8 cellular contexts compared by ENCODE assay signal in genomic region chr7:10973942-10974716, GRCh38. TPM values are rescaled to one million over a fixed set of nuclear protein-coding genes. Genes with fewer than 3 reads are reported as not detected.
DNase-seq lines count a peak whose midpoint lies in the region; ATAC-seq and TF ChIP-seq lines count a peak whose summit lies in the region.

No MANE protein-coding gene starts in this region.

- peaks cover 4% of the 10 kb centered on the region for H3K27me3 Mint-ChIP-seq in activated T-cell treated with anti-CD3 and anti-CD28 coated beads, Interleukin-2, amount 50 U/mL, for 24 hours
- H3K27me3 Mint-ChIP-seq in nephron (ENCODE audit: low read depth): no peaks in the 10 kb centered on the region

- H3K9me3 Mint-ChIP-seq in activated T-cell treated with anti-CD3 and anti-CD28 coated beads, Interleukin-2, amount 50 U/mL, for 24 hours: peaks cover 2% of the 10 kb centered on the region
- H3K9me3 Mint-ChIP-seq in nephron: no peaks in the 10 kb centered on the region

- peaks cover 48% of the 10 kb centered on the region for H3K36me3 Mint-ChIP-seq in activated T-cell treated with anti-CD3 and anti-CD28 coated beads, Interleukin-2, amount 50 U/mL, for 24 hours (ENCODE audit: low read depth)
- H3K36me3 Mint-ChIP-seq in nephron (ENCODE audit: low read depth): peaks cover 27% of the 10 kb centered on the region

- peaks cover 49% of the 10 kb centered on the region for H3K4me1 Mint-ChIP-seq in activated T-cell treated with anti-CD3 and anti-CD28 coated beads, Interleukin-2, amount 50 U/mL, for 24 hours (ENCODE audit: low read depth)
- H3K4me1 Mint-ChIP-seq in nephron: peaks cover 28% of the 10 kb centered on the region

- CTCF ChIA-PET in AG04449 (lab: Yijun Ruan, JAX): interaction anchor here (1.2 to 2.0 kb wide), 2 partner anchors 13 to 238 kb away, joined by 4 read pairs; no protein-coding TSS in a partner anchor

- peaks cover 0 to 4% of the 10 kb centered on the region in 2 donors for H3K4me1 ChIP-seq in uterus

- H3K27ac ChIP-seq in uterus: peak overlapping the region; percentile 79 to 83

- H3K4me3 ChIP-seq in AG04449 (ENCODE audit: low read depth, low read length) (peak overlapping the region; percentile 78), fibroblast of the aortic adventitia (ENCODE audit: low read depth, low read length) (peak overlapping the region; percentile 84), uterus (peak overlapping the region; percentile 78 to 86)

- H3K36me3 ChIP-seq in uterus: no peaks in the 10 kb centered on the region

- peak overlapping the region; percentile 97 for H3K27ac Mint-ChIP-seq in activated T-cell treated with anti-CD3 and anti-CD28 coated beads, Interleukin-2, amount 50 U/mL, for 24 hours
- peak overlapping the region; percentile 98 to 100 (median 100) for H3K27ac Mint-ChIP-seq in nephron

- H3K4me3 Mint-ChIP-seq in activated T-cell treated with anti-CD3 and anti-CD28 coated beads, Interleukin-2, amount 50 U/mL, for 24 hours: peak overlapping the region; percentile 93
- peak overlapping the region; percentile 85 to 97 (median 95) for H3K4me3 Mint-ChIP-seq in nephron

- no peak for DNase-seq in AG04449 (ENCODE audit: low read depth, low spot score)
- DNase-seq in GM13977 (ENCODE audit: low spot score): peak; percentile 27
- peak; percentile 20 for DNase-seq in NCI-H146 treated with DMSO at 0.1 percent for 48 hours (lab: John Stamatoyannopoulos, UW; ENCODE audit: unreplicated experiment)
- DNase-seq in activated T-cell treated with anti-CD3 and anti-CD28 coated beads, Interleukin-2, amount 50 U/mL, for 24 hours: peak; percentile 51
- DNase-seq in fibroblast of the aortic adventitia (ENCODE audit: low read depth): peak; percentile 35
- DNase-seq in uterus: peak in 1 of 2 donors; percentile 38

- H3K9me3 ChIP-seq in uterus: no peaks in the 10 kb centered on the region

- TF ChIP-seq POLR2A in uterus (IDR thresholded peaks at IDR 0.05): no peak

- in situ Hi-C loops in GM13977 (cut with MboI; ENCODE audit: low pct_unique_long_range_greater_than_20kb, low sequenced_read_pairs, unreplicated experiment): no loop called here

- intact Hi-C loops in uterus (cut with DNase I; ENCODE audit: low total_unique reads): no loop called here

- ATAC-seq in HG02840 (IDR thresholded peaks at IDR 0.05; ENCODE audit: low FRiP score, unreplicated experiment): peak; percentile 26

- no peaks in the 10 kb centered on the region for H3K27me3 ChIP-seq in uterus

- POLR2A ChIA-PET in AG04449 (lab: Yijun Ruan, JAX): interaction anchor here (1.0 to 1.5 kb wide), 2 partner anchors 34 to 36 kb away, joined by 3 to 6 read pairs; a partner anchor contains a TSS

- TF ChIP-seq CTCF in AG04449 (IDR thresholded peaks at IDR 0.05; ENCODE audit: insufficient read depth, low read length, missing control alignments): no peak
- no peak for TF ChIP-seq CTCF in GM13977 (IDR thresholded peaks at IDR 0.05; ENCODE audit: extremely low read depth, insufficient read depth, missing control alignments)
- no peak for TF ChIP-seq CTCF in fibroblast of the aortic adventitia (IDR thresholded peaks at IDR 0.05; ENCODE audit: insufficient read depth, low read length)
- no peak for TF ChIP-seq CTCF in nephron (IDR thresholded peaks at IDR 0.05; ENCODE audit: unreplicated experiment in 3 of 3)
- TF ChIP-seq CTCF in uterus (IDR thresholded peaks at IDR 0.05): no peak

RNA-seq across cellular contexts. Expression of gene PHF14, which starts 0.5 kb away (rescaled TPM):
- total RNA-seq in fibroblast of the aortic adventitia (ENCODE audit: low replicate concordance): 35.6 and 63.1 TPM in 2 replicates
- total RNA-seq in uterus: 100 to 1,000 TPM in 1 of 4 donors, 10 to 100 TPM in 3; 34.1 to 161 (median 52.5) TPM
